Comparison of ENCODE assay signal across 8 cellular contexts in the genomic region with DNA sequence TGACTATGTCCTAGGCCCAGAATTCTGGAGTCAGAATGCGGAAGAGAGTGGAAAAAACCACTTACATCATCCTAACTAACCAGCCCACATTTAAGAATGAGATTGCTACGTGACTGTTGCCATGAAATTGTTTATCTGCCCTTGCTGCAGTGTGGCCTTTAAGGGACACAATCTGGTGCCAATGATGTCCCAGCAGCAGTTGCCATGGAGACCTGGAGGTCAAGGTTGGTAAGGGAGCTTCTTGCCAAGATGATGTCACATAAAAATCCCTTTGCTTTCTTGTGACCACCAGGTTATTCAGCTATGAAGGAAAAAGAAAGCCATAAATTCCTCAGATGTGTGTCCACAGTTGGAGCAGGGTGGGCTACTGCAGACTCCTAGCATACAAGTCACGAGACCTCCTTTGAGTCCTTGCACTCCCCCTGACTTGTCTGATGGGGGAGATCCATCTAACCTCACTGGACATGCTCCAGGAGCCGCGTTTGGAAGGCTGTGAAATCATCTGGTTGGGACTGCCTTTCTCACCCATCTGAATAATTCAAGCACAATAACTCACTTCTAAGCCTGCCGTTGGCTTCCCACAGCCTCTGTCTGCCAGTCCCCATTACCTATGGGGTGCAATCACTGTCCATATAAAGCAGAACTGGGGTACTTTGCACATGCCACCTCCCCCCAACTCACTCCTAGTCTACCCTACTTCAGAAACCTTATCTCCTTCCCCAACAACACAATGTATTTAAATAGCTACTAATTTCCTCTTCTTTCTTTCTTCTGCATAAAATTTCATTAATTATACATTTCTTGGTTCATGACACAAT.
DNase-seq lines count a peak whose midpoint lies in the region; ATAC-seq and TF ChIP-seq lines count a peak whose summit lies in the region.

No MANE protein-coding gene starts in this region.

- H3K27me3 Mint-ChIP-seq in Calu3 (ENCODE audit: unreplicated experiment), result no peaks in the 10 kb centered on the region
- peaks cover 2% of the 10 kb centered on the region for H3K27me3 Mint-ChIP-seq in activated T-helper 2 cell treated with anti-CD3 and anti-CD28 coated beads, Interferon-gamma antibody, Interleukin-2, Interleukin-4, amounts not matched to agents 10 μg/mL and 5 μg/mL and 100 μg/mL, durations not matched to agents 14 hours and 24 hours and 36 hours (ENCODE audit: low read depth)

- peak overlapping the region; percentile 82 for H2BK12ac ChIP-seq in trophoblast cell (ENCODE audit: low read length)

- H2BK5ac ChIP-seq in trophoblast cell (ENCODE audit: low read depth, low read length, poor library complexity), result peak overlapping the region; percentile 98

- no peaks in the 10 kb centered on the region for H3K27me3 ChIP-seq in right atrium auricular region
- H3K27me3 ChIP-seq in trophoblast cell (ENCODE audit: insufficient read depth, low read length), result no peaks in the 10 kb centered on the region

- no CpG with 5 or more reads among the region's 6 CpGs for WGBS in trophoblast cell (ENCODE audit: extremely low coverage, insufficient coverage, insufficient read length)

- TF ChIP-seq CTCF in Calu3 (IDR thresholded peaks at IDR 0.05; ENCODE audit: unreplicated experiment) (no peak), right atrium auricular region (IDR thresholded peaks at IDR 0.05) (no peak)

- H2BK120ac ChIP-seq in trophoblast cell (ENCODE audit: insufficient read depth, low read length, poor library complexity), result peak overlapping the region; percentile 99

- H2AK5ac ChIP-seq in trophoblast cell (ENCODE audit: low read length), result peak overlapping the region; percentile 96

- peak overlapping the region; percentile 95 for H3K4ac ChIP-seq in trophoblast cell (ENCODE audit: low read depth, low read length)

- CTCF ChIA-PET in Calu3 (lab: Charles Lee), result interaction anchor here (1.0 kb wide), 1 partner anchor 42 kb away, joined by 3 read pairs; no protein-coding TSS in a partner anchor

- H3K27ac Mint-ChIP-seq in Calu3 (ENCODE audit: unreplicated experiment), result no peak overlapping the region
- no peak overlapping the region for H3K27ac Mint-ChIP-seq in activated T-helper 2 cell treated with anti-CD3 and anti-CD28 coated beads, Interferon-gamma antibody, Interleukin-2, Interleukin-4, amounts not matched to agents 10 μg/mL and 5 μg/mL and 100 μg/mL, durations not matched to agents 14 hours and 24 hours and 36 hours

- H3K27ac ChIP-seq in right atrium auricular region, result peak overlapping the region; percentile 71 to 89
- peak overlapping the region; percentile 99 for H3K27ac ChIP-seq in trophoblast cell (ENCODE audit: low read depth, low read length)

- no peaks in the 10 kb centered on the region for H3K9me3 Mint-ChIP-seq in Calu3 (ENCODE audit: low read depth, unreplicated experiment)
- no peaks in the 10 kb centered on the region for H3K9me3 Mint-ChIP-seq in activated T-helper 2 cell treated with anti-CD3 and anti-CD28 coated beads, Interferon-gamma antibody, Interleukin-2, Interleukin-4, amounts not matched to agents 10 μg/mL and 5 μg/mL and 100 μg/mL, durations not matched to agents 14 hours and 24 hours and 36 hours

- no peak for DNase-seq in Calu3
- no peak for DNase-seq in activated T-helper 2 cell treated with anti-CD3 and anti-CD28 coated beads, Interferon-gamma antibody, Interleukin-2, Interleukin-4, amounts not matched to agents 10 μg/mL and 5 μg/mL and 100 μg/mL, durations not matched to agents 14 hours and 24 hours and 36 hours (ENCODE audit: low spot score)
- DNase-seq in right atrium auricular region (ENCODE audit: low spot score), result peak; percentile 85
- peak; percentile 94 to 98 for DNase-seq in trophoblast cell
- no peak for DNase-seq in UCSD-AML1 (lab: John Stamatoyannopoulos, UW; ENCODE audit: unreplicated experiment)
- DNase-seq in effector CD8-positive, alpha-beta T cell (lab: John Stamatoyannopoulos, UW), result no peak
- no peak for DNase-seq in NCI-H446 (lab: John Stamatoyannopoulos, UW)

- peaks cover 12% of the 10 kb centered on the region for H3K36me3 Mint-ChIP-seq in Calu3 (ENCODE audit: insufficient read depth, unreplicated experiment)
- H3K36me3 Mint-ChIP-seq in activated T-helper 2 cell treated with anti-CD3 and anti-CD28 coated beads, Interferon-gamma antibody, Interleukin-2, Interleukin-4, amounts not matched to agents 10 μg/mL and 5 μg/mL and 100 μg/mL, durations not matched to agents 14 hours and 24 hours and 36 hours (ENCODE audit: low read depth), result no peaks in the 10 kb centered on the region

- H3K36me3 ChIP-seq in right atrium auricular region (no peaks in the 10 kb centered on the region), trophoblast cell (ENCODE audit: control insufficient read depth in 1 of 2, insufficient read depth in 2 of 2, low read length in 2 of 2) (no peaks in the 10 kb centered on the region)

- H4K12ac ChIP-seq in trophoblast cell (ENCODE audit: low read depth, low read length), result no peak overlapping the region

- peaks cover 9% of the 10 kb centered on the region for H3K4me1 Mint-ChIP-seq in Calu3 (ENCODE audit: low read depth, unreplicated experiment)
- H3K4me1 Mint-ChIP-seq in activated T-helper 2 cell treated with anti-CD3 and anti-CD28 coated beads, Interferon-gamma antibody, Interleukin-2, Interleukin-4, amounts not matched to agents 10 μg/mL and 5 μg/mL and 100 μg/mL, durations not matched to agents 14 hours and 24 hours and 36 hours (ENCODE audit: low read depth), result peaks cover 8% of the 10 kb centered on the region

- H3K4me3 ChIP-seq in right atrium auricular region (no peak overlapping the region), trophoblast cell (ENCODE audit: low read depth, low read length) (no peak overlapping the region)

- H3K79me1 ChIP-seq in trophoblast cell (ENCODE audit: low read length), result peaks cover 76% of the 10 kb centered on the region

- peak overlapping the region; percentile 12 for H2AFZ ChIP-seq in trophoblast cell (ENCODE audit: insufficient read depth, low read length, poor library complexity)

- no peak overlapping the region for H3K4me3 Mint-ChIP-seq in Calu3 (ENCODE audit: low read depth, unreplicated experiment)
- H3K4me3 Mint-ChIP-seq in activated T-helper 2 cell treated with anti-CD3 and anti-CD28 coated beads, Interferon-gamma antibody, Interleukin-2, Interleukin-4, amounts not matched to agents 10 μg/mL and 5 μg/mL and 100 μg/mL, durations not matched to agents 14 hours and 24 hours and 36 hours (ENCODE audit: low read depth), result peak overlapping the region; percentile 26

- H3K4me1 ChIP-seq in right atrium auricular region (peaks cover 0 to 47% of the 10 kb centered on the region in 2 donors), trophoblast cell (ENCODE audit: control insufficient read depth in 1 of 2, insufficient read depth in 2 of 2, low read length in 2 of 2) (peaks cover 52 to 63% of the 10 kb centered on the region in 2 experiments)

- peak overlapping the region; percentile 88 for H4K8ac ChIP-seq in trophoblast cell (ENCODE audit: low read depth, low read length)

- no peak for ATAC-seq in GM18861 (IDR thresholded peaks at IDR 0.05; ENCODE audit: unreplicated experiment)

- H3K23ac ChIP-seq in trophoblast cell (ENCODE audit: low read length), result no peak overlapping the region

- H4K91ac ChIP-seq in trophoblast cell (ENCODE audit: low read depth, low read length), result peak overlapping the region; percentile 98

- peaks cover 5% of the 10 kb centered on the region for H3K79me2 ChIP-seq in trophoblast cell (ENCODE audit: control insufficient read depth, insufficient read depth, low read length, poor library complexity)

- H3K9me3 ChIP-seq in right atrium auricular region (no peaks in the 10 kb centered on the region), trophoblast cell (ENCODE audit: insufficient read depth, low read depth, low read length) (no peaks in the 10 kb centered on the region)

- H3K18ac ChIP-seq in trophoblast cell (ENCODE audit: low read length), result peak overlapping the region; percentile 76

- BruUV-seq in Calu3 (replicated peaks; lab: Mats Ljungman, UMichigan), result TSS peak; percentile 45

- intact Hi-C loops in Calu3 (cut with micrococcal nuclease; ENCODE audit: unreplicated experiment), result no loop called here
- intact Hi-C loops in activated T-helper 2 cell treated with anti-CD3 and anti-CD28 coated beads, Interferon-gamma antibody, Interleukin-2, Interleukin-4, amounts not matched to agents 10 μg/mL and 5 μg/mL and 100 μg/mL, durations not matched to agents 14 hours and 24 hours and 36 hours (cut with micrococcal nuclease), result no loop called here

- peak overlapping the region; percentile 96 for H3K14ac ChIP-seq in trophoblast cell (ENCODE audit: low read length)

- H3K9ac ChIP-seq in trophoblast cell (ENCODE audit: low read length), result no peak overlapping the region

- H3K4me2 ChIP-seq in trophoblast cell (ENCODE audit: low read length), result peak overlapping the region; percentile 11

Comparison
In these comparisons a context has a peak if more than half of its experiments do, and no peak if none do; other contexts are left out.
1. DNase-seq: peak in right atrium auricular region (single experiment) and trophoblast cell (2 of 2); none in Calu3 (single experiment), activated T-helper 2 cell treated with anti-CD3 and anti-CD28 coated beads, Interferon-gamma antibody, Interleukin-2, Interleukin-4, amounts not matched to agents 10 μg/mL and 5 μg/mL and 100 μg/mL, durations not matched to agents 14 hours and 24 hours and 36 hours (single experiment), UCSD-AML1 (single experiment), effector CD8-positive, alpha-beta T cell (single experiment) and NCI-H446 (0 of 2).